Comparison of ENCODE assay signal across 21 cellular contexts in the genomic region with DNA sequence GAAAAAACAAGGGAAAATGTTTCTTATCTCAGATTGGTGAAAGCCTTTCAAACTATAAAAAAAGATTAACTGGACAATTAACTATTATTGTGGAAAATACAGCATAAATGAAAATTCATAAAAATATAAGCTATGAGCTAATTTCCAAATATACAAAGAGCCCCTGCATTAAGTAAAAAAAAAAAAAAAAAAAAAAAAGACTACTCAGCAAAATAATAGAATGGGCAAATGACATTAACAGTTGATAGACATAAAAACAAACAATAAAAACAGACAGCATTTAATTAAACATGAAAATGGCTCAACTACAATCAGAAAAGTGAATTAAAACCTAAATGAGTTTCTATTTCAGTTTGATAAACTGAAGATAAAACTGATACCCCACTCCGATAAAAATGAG.
"Had no signal": no experiment of that assay in that cellular context is flagged by ENCODE, and none has a peak within 500 bp of the region (broad histone marks: within the 10 kb centered on the region; RNA-seq: fewer than 3 reads in every experiment).

No MANE protein-coding gene starts in this region.

- DNase-seq: activated CD4-positive, alpha-beta T cell treated with anti-CD3 and anti-CD28 coated beads, Interleukin-2, amount 10 ng/mL, durations not matched to agents 24 days and 14 days; activated CD4-positive, alpha-beta T cell treated with anti-CD3 and anti-CD28 coated beads, Interleukin-2, amount 50 U/mL, for 4 hours; activated CD8-positive, alpha-beta T cell treated with anti-CD3 and anti-CD28 coated beads for 36 hours; activated gamma-delta T cell; activated naive CD4-positive, alpha-beta T cell treated with Interleukin-2 at 50 U/mL for 16 hours; activated T-cell treated with anti-CD3 and anti-CD28 coated beads, Interleukin-2, amount 50 U/mL, for 24 hours; anterior cingulate cortex; caudate nucleus; NCI-H1105; NCI-H1417 treated with DMSO at 0.1 percent for 48 hours; NCI-H187 treated with DMSO at 0.1 percent for 48 hours; NCI-H2081; NCI-H345; NCI-H524 treated with DMSO at 0.1 percent for 48 hours; RPMI8226; SHP77 treated with DMSO at 0.1 percent for 48 hours; SK-N-SH had no signal

- H3K27ac ChIP-seq: SJSA1 had no signal

- H3K4me3 ChIP-seq: SJSA1 had no signal

- H3K9me3 ChIP-seq: SJSA1, SK-N-SH had no signal

- H3K4me1 ChIP-seq: SJSA1 had no signal

- FAIRE-seq: bronchial epithelial cell, TTC549 had no signal

- H3K4me2 ChIP-seq: SK-N-SH had no signal

- ATAC-seq: activated CD8-positive, alpha-beta T cell treated with anti-CD3 and anti-CD28 coated beads for 36 hours; Panc1 had no signal
